ENCODE assay signal across 8 cellular contexts in genomic region chr17:49741009-49741691, GRCh38. TPM values are rescaled to one million over a fixed set of nuclear protein-coding genes. Genes with fewer than 3 reads are reported as not detected.
A peak's percentile ranks its signal among the peaks of the same experiment; 100 is the strongest.
DNase-seq lines count a peak whose midpoint lies in the region; ATAC-seq and TF ChIP-seq lines count a peak whose summit lies in the region.

No MANE protein-coding gene starts in this region.

- 12 to 16% (median 14%) methylated on average over 5 of the region's 5 CpGs for WGBS in ovary, 3 donors

- H3K27ac ChIP-seq in ovary, result peak overlapping the region; percentile 31 to 72

- peak overlapping the region; percentile 98 for H3K27ac Mint-ChIP-seq in central memory CD8-positive, alpha-beta T cell (ENCODE audit: low read depth)

- in situ Hi-C loops in KBM-7 (cut with MboI; ENCODE audit: low pct_unique_long_range_greater_than_20kb, low sequenced_read_pairs), result no loop called here

- H3K9me3 ChIP-seq in ovary, result no peaks in the 10 kb centered on the region
- H3K9me3 ChIP-seq in mucosa of descending colon, result no peaks in the 10 kb centered on the region

- H3K36me3 ChIP-seq in ovary (no peaks in the 10 kb centered on the region), mucosa of descending colon (ENCODE audit: low read depth) (no peaks in the 10 kb centered on the region)

- no peak for TF ChIP-seq EP300 in ovary (IDR thresholded peaks at IDR 0.05)

- no peaks in the 10 kb centered on the region for H3K9me3 Mint-ChIP-seq in central memory CD8-positive, alpha-beta T cell

- no peaks in the 10 kb centered on the region for H3K27me3 ChIP-seq in ovary

- intact Hi-C loops in ovary (cut with DNase I), result no loop called here
- intact Hi-C loops in mucosa of descending colon (cut with DNase I, micrococcal nuclease), result no loop called here

- peaks cover 83% of the 10 kb centered on the region for H3K4me1 Mint-ChIP-seq in central memory CD8-positive, alpha-beta T cell

- TF ChIP-seq POLR2A in ovary (IDR thresholded peaks at IDR 0.05), result no peak

- peak overlapping the region; percentile 15 for H3K4me3 ChIP-seq in GM12865 (ENCODE audit: low read depth, low read length)
- H3K4me3 ChIP-seq in ovary, result peak overlapping the region; percentile 3
- no peak overlapping the region for H3K4me3 ChIP-seq in mucosa of descending colon

- H3K4me3 Mint-ChIP-seq in central memory CD8-positive, alpha-beta T cell, result peak overlapping the region; percentile 85

- no peaks in the 10 kb centered on the region for H3K27me3 Mint-ChIP-seq in central memory CD8-positive, alpha-beta T cell

- ATAC-seq in central memory CD8-positive, alpha-beta T cell (replicated peaks; ENCODE audit: extremely low read depth, poor library complexity, severe bottlenecking), result no peak
- no peak for ATAC-seq in mucosa of descending colon

- peaks cover 29% of the 10 kb centered on the region for H3K36me3 Mint-ChIP-seq in central memory CD8-positive, alpha-beta T cell (ENCODE audit: insufficient read depth)

- peaks cover 27% of the 10 kb centered on the region for H3K4me1 ChIP-seq in ovary (ENCODE audit: insufficient read depth)
- peaks cover 39% of the 10 kb centered on the region for H3K4me1 ChIP-seq in mucosa of descending colon (ENCODE audit: low read depth)

- DNase-seq in GM12865 (ENCODE audit: low read depth) (peak; percentile 78), KBM-7 (peak; percentile 48), ovary (no peak), mucosa of descending colon (no peak), medulla oblongata (ENCODE audit: extremely low spot score) (no peak)
- no peak for DNase-seq in central memory CD8-positive, alpha-beta T cell (ENCODE audit: low spot score in 2 of 2)
- no peak for DNase-seq in effector CD8-positive, alpha-beta T cell (lab: John Stamatoyannopoulos, UW)
- no peak for DNase-seq in stimulated activated CD4-positive, alpha-beta T cell treated with anti-CD3 and anti-CD28 coated beads, Interleukin-4, amount 100 ng/mL, for 4 hours

- TF ChIP-seq CTCF in GM12865 (IDR thresholded peaks at IDR 0.05; ENCODE audit: insufficient read depth, low read depth, low read length, missing control alignments), result no peak
- no peak for TF ChIP-seq CTCF in ovary (IDR thresholded peaks at IDR 0.05)
- TF ChIP-seq CTCF in mucosa of descending colon (IDR thresholded peaks at IDR 0.05), result no peak

RNA-seq across cellular contexts. Expression of gene FAM117A, which starts 22.8 kb away (rescaled TPM):
- total RNA-seq in ovary (10 to 100 TPM; 16.0 to 30.4 (median 19.0) TPM), mucosa of descending colon (10 to 100 TPM in 1 of 3 donors, 1 to 10 TPM in 2; 6.5 to 22.0 (median 8.8) TPM)
- polyA plus RNA-seq in ovary, result 10 to 100 TPM; 15.0 to 25.2 TPM

RNA-seq across cellular contexts. Expression of gene SLC35B1, which starts 33.4 kb away (rescaled TPM):
- total RNA-seq in ovary (10 to 100 TPM; 22.9 to 53.3 (median 28.8) TPM), mucosa of descending colon (10 to 100 TPM; 31.7 to 60.3 (median 41.5) TPM)
- polyA plus RNA-seq in ovary, result 10 to 100 TPM; 20.9 to 41.0 TPM

RNA-seq across cellular contexts. Expression of gene KAT7, which starts 47.3 kb away (rescaled TPM):
- 10 to 100 TPM; 23.4 to 76.6 (median 62.8) TPM for total RNA-seq in ovary
- polyA plus RNA-seq in ovary, result 10 to 100 TPM; 18.4 to 69.8 TPM
- total RNA-seq in mucosa of descending colon, result 10 to 100 TPM; 43.7 to 73.4 (median 59.7) TPM

Comparison
In these comparisons a context has a peak if more than half of its experiments do, and no peak if none do; other contexts are left out.
1. DNase-seq: peak in GM12865 (single experiment) and KBM-7 (single experiment); none in central memory CD8-positive, alpha-beta T cell (0 of 2), ovary (0 of 5), effector CD8-positive, alpha-beta T cell (single experiment), mucosa of descending colon (0 of 3), stimulated activated CD4-positive, alpha-beta T cell treated with anti-CD3 and anti-CD28 coated beads, Interleukin-4, amount 100 ng/mL, for 4 hours (0 of 2) and medulla oblongata (single experiment).